8 cellular contexts compared by ENCODE assay signal in genomic region chr15:41401904-41402267, GRCh38. TPM values are rescaled to one million over a fixed set of nuclear protein-coding genes. Genes with fewer than 3 reads are reported as not detected.
DNase-seq lines count a peak whose midpoint lies in the region; ATAC-seq and TF ChIP-seq lines count a peak whose summit lies in the region.

No MANE protein-coding gene starts in this region.

- ATAC-seq in SK-N-SH treated with all-trans-retinoic acid at 6 μM for 48 hours (peak; percentile 52), left colon (no peak)

- DNase-seq in NCI-H2227 treated with DMSO at 0.1 percent for 48 hours (lab: John Stamatoyannopoulos, UW) (peak; percentile 57), NCI-H2227 (lab: John Stamatoyannopoulos, UW; ENCODE audit: unreplicated experiment) (no peak), glutamatergic neuron (no peak), left colon (no peak), SHP77 (lab: John Stamatoyannopoulos, UW) (no peak), SHP77 treated with DMSO at 0.1 percent for 48 hours (lab: John Stamatoyannopoulos, UW) (no peak)

- H3K4me3 Mint-ChIP-seq in glutamatergic neuron (ENCODE audit: unreplicated experiment): peak overlapping the region; percentile 94

- peak overlapping the region; percentile 17 to 95 (median 90) for H3K27ac ChIP-seq in skin epidermis

- peak overlapping the region; percentile 64 for H3K27ac Mint-ChIP-seq in glutamatergic neuron (ENCODE audit: unreplicated experiment)

- H3K9me3 Mint-ChIP-seq in glutamatergic neuron (ENCODE audit: unreplicated experiment): peaks cover 6% of the 10 kb centered on the region

- intact Hi-C loops in left colon (cut with DNase I, micrococcal nuclease): no loop called here

- H3K36me3 Mint-ChIP-seq in glutamatergic neuron (ENCODE audit: unreplicated experiment): no peaks in the 10 kb centered on the region

- H3K27me3 Mint-ChIP-seq in glutamatergic neuron (ENCODE audit: unreplicated experiment): no peaks in the 10 kb centered on the region

- H3K4me3 ChIP-seq in skin epidermis: peak overlapping the region; percentile 49 to 79 (median 66)

- no peaks in the 10 kb centered on the region for H3K4me1 Mint-ChIP-seq in glutamatergic neuron (ENCODE audit: low read depth, unreplicated experiment)

- TF ChIP-seq CTCF in glutamatergic neuron (IDR thresholded peaks at IDR 0.05; ENCODE audit: partially characterized antibody, unreplicated experiment): no peak

TF ChIP-seq in SK-N-SH treated with all-trans-retinoic acid at 6 μM for 48 hours, 23 proteins besides CTCF, POLR2A, EP300 and RAD21:
- no peak for TF ChIP-seq CREB5 (CRISPR knock-in tag; IDR thresholded peaks at IDR 0.05; ENCODE audit: low read depth)

RNA-seq across cellular contexts. Expression of gene NDUFAF1, which starts 0.4 kb away (rescaled TPM):
- total RNA-seq in glutamatergic neuron (ENCODE audit: unreplicated experiment) (20.7 TPM), left colon (10 to 100 TPM; 11.1 to 13.2 TPM)

RNA-seq across cellular contexts. Expression of gene RTF1, which starts 15.0 kb away (rescaled TPM):
- total RNA-seq in glutamatergic neuron (ENCODE audit: unreplicated experiment): 66.4 TPM
- total RNA-seq in left colon: 10 to 100 TPM; 28.8 to 32.7 TPM
